ENCODE assay signal across 20 cellular contexts in genomic region chr1:207996632-207997031, GRCh38.
"Had no signal": no experiment of that assay in that cellular context is flagged by ENCODE, and none has a peak within 500 bp of the region (broad histone marks: within the 10 kb centered on the region; RNA-seq: fewer than 3 reads in every experiment).

No MANE protein-coding gene starts in this region.

- H3K27ac Mint-ChIP-seq: mesothelial cell of epicardium; natural killer cell treated with Interleukin-12 subunit alpha and Interleukin-12 subunit beta and Interleukin-15 and Interleukin-18, amount 100 ng/mL, for 72 hours; stimulated activated naive B cell treated with anti-CD40 and anti-IgM and Interleukin-4, amounts not matched to agents 10 μg/mL and 1 μg/mL and 100 μg/mL, for 72 hours had no signal

- H3K4me3 ChIP-seq: dorsolateral prefrontal cortex, lung, upper lobe of right lung had no signal

- H3K4me3 Mint-ChIP-seq: mesothelial cell of epicardium; natural killer cell treated with Interleukin-12 subunit alpha and Interleukin-12 subunit beta and Interleukin-15 and Interleukin-18, amount 100 ng/mL, for 72 hours; stimulated activated naive B cell treated with anti-CD40 and anti-IgM and Interleukin-4, amounts not matched to agents 10 μg/mL and 1 μg/mL and 100 μg/mL, for 72 hours had no signal

- H3K36me3 Mint-ChIP-seq: mesothelial cell of epicardium; natural killer cell treated with Interleukin-12 subunit alpha and Interleukin-12 subunit beta and Interleukin-15 and Interleukin-18, amount 100 ng/mL, for 72 hours; stimulated activated naive B cell treated with anti-CD40 and anti-IgM and Interleukin-4, amounts not matched to agents 10 μg/mL and 1 μg/mL and 100 μg/mL, for 72 hours had no signal

- H3K27me3 ChIP-seq: brain microvascular endothelial cell, upper lobe of right lung had no signal

- DNase-seq: activated CD4-positive, alpha-beta T cell treated with anti-CD3 and anti-CD28 coated beads for 1 hour; activated CD8-positive, alpha-beta memory T cell treated with anti-CD3 and anti-CD28 coated beads for 24 hours; activated CD8-positive, alpha-beta memory T cell treated with anti-CD3 and anti-CD28 coated beads, Interleukin-2, amount 50 U/mL, for 48 hours; activated effector memory CD4-positive, alpha-beta T cell treated with Interleukin-2 at 50 U/mL for 16 hours; activated naive CD4-positive, alpha-beta T cell treated with anti-CD3 and anti-CD28 coated beads, Interleukin-2, amount 50 U/mL, for 16 hours; activated T-cell treated with anti-CD3 and anti-CD28 coated beads, Interleukin-2, amount 50 U/mL, for 48 hours; aorta; brain microvascular endothelial cell; central memory CD4-positive, alpha-beta T cell; dorsolateral prefrontal cortex; foreskin keratinocyte; hippocampal formation; islet precursor cell; retina; stimulated activated naive B cell treated with anti-CD40 and anti-IgM and Interleukin-4, amounts not matched to agents 10 μg/mL and 1 μg/mL and 100 μg/mL, for 72 hours; upper lobe of right lung; WERI-Rb-1 had no signal

- H3K4me1 ChIP-seq: foreskin keratinocyte, upper lobe of right lung had no signal

- H3K4me1 Mint-ChIP-seq: stimulated activated naive B cell treated with anti-CD40 and anti-IgM and Interleukin-4, amounts not matched to agents 10 μg/mL and 1 μg/mL and 100 μg/mL, for 72 hours had no signal

- H3K9me3 Mint-ChIP-seq: natural killer cell treated with Interleukin-12 subunit alpha and Interleukin-12 subunit beta and Interleukin-15 and Interleukin-18, amount 100 ng/mL, for 72 hours; stimulated activated naive B cell treated with anti-CD40 and anti-IgM and Interleukin-4, amounts not matched to agents 10 μg/mL and 1 μg/mL and 100 μg/mL, for 72 hours had no signal

- H3K36me3 ChIP-seq: brain microvascular endothelial cell, upper lobe of right lung, WERI-Rb-1 had no signal

- H3K27ac ChIP-seq: brain microvascular endothelial cell, dorsolateral prefrontal cortex, foreskin keratinocyte, upper lobe of right lung, WERI-Rb-1 had no signal

- H3K9me3 ChIP-seq: upper lobe of right lung had no signal
